Comparison of ENCODE assay signal across 16 cellular contexts in genomic region chr1:228298471-228298870, GRCh38.
DNase-seq lines count a peak whose midpoint lies in the region; ATAC-seq and TF ChIP-seq lines count a peak whose summit lies in the region.
"Had no signal": no experiment of that assay in that cellular context is flagged by ENCODE, and none has a peak within 500 bp of the region (broad histone marks: within the 10 kb centered on the region; RNA-seq: fewer than 3 reads in every experiment).

No MANE protein-coding gene starts in this region.

- no peak for ATAC-seq in heart left ventricle
- ATAC-seq in mucosa of descending colon: no peak
- ATAC-seq: A549, HCT116 had no signal

- H3K9me3 ChIP-seq in heart left ventricle: peaks cover 0 to 32% (median 11%) of the 10 kb centered on the region in 12 donors
- peaks cover 35% of the 10 kb centered on the region for H3K9me3 ChIP-seq in left ventricle myocardium inferior (replicated peaks)
- peaks cover 26% of the 10 kb centered on the region for H3K9me3 ChIP-seq in mucosa of descending colon
- peaks cover 6 to 51% (median 41%) of the 10 kb centered on the region in 8 donors for H3K9me3 ChIP-seq in spleen
- peaks cover 20 to 21% of the 10 kb centered on the region in 2 donors for H3K9me3 ChIP-seq in breast epithelium

- DNase-seq in heart left ventricle (peak in 3 of 5 donors; percentile 9 to 54 (median 17)), left ventricle myocardium inferior (no peak), mucosa of descending colon (peak in 2 of 3 donors; percentile 8 to 15), spleen (peak; percentile 29), A172 (ENCODE audit: low spot score) (no peak), breast epithelium (ENCODE audit: low spot score in 2 of 2) (no peak)
- DNase-seq: AML-193; Caco-2; CD4-positive, alpha-beta T cell; GOT3; H7; HFFc6; IMR-90 had no signal

- H3K27ac ChIP-seq in heart left ventricle (no peak overlapping the region), left ventricle myocardium inferior (replicated peaks) (no peak overlapping the region), spleen (no peak overlapping the region), breast epithelium (no peak overlapping the region)
- H3K27ac ChIP-seq: A549, C4-2B had no signal

- H3K4me3 ChIP-seq in heart left ventricle (no peak overlapping the region), left ventricle myocardium inferior (no peak overlapping the region), mucosa of descending colon (no peak overlapping the region), spleen (no peak overlapping the region), breast epithelium (no peak overlapping the region)
- H3K4me3 ChIP-seq: A549 had no signal

- intact Hi-C loops in heart left ventricle (cut with DNase I) (loop anchor here in 1 of 10 donors (2.0 kb wide), 1 partner anchor 58 kb away; no protein-coding TSS in a partner anchor), left ventricle myocardium inferior (cut with micrococcal nuclease) (no loop called here), mucosa of descending colon (cut with DNase I, micrococcal nuclease) (no loop called here), spleen (cut with DNase I; ENCODE audit: low total_unique reads) (no loop called here), breast epithelium (cut with DNase I; ENCODE audit: low total_unique reads) (loop anchor here (10.0 kb wide), 1 partner anchor 1174 kb away; no protein-coding TSS in a partner anchor)

- peaks cover 0 to 100% (median 47%) of the 10 kb centered on the region in 9 donors for H3K36me3 ChIP-seq in heart left ventricle
- peaks cover 92% of the 10 kb centered on the region for H3K36me3 ChIP-seq in left ventricle myocardium inferior
- H3K36me3 ChIP-seq in mucosa of descending colon (ENCODE audit: low read depth): no peaks in the 10 kb centered on the region
- H3K36me3 ChIP-seq in spleen: peaks cover 0 to 26% (median 3%) of the 10 kb centered on the region in 6 donors
- no peaks in the 10 kb centered on the region for H3K36me3 ChIP-seq in breast epithelium

- 76 to 100% (median 94%) methylated on average over 6 of the region's 6 CpGs for WGBS in heart left ventricle, 4 donors
- WGBS in spleen, 5 donors: 70 to 91% (median 82%) methylated on average over 6 of the region's 6 CpGs

- TF ChIP-seq CTCF in heart left ventricle (IDR thresholded peaks at IDR 0.05): no peak
- no peak for TF ChIP-seq CTCF in left ventricle myocardium inferior (IDR thresholded peaks at IDR 0.05; ENCODE audit: borderline replicate concordance)
- no peak for TF ChIP-seq CTCF in mucosa of descending colon (IDR thresholded peaks at IDR 0.05)
- TF ChIP-seq CTCF in spleen (IDR thresholded peaks at IDR 0.05 in 8 of 11, conservative IDR thresholded peaks at IDR 0.05 in 3 of 11): no peak
- TF ChIP-seq CTCF in breast epithelium (IDR thresholded peaks at IDR 0.05): no peak

- H3K27me3 ChIP-seq in heart left ventricle (no peaks in the 10 kb centered on the region), left ventricle myocardium inferior (ENCODE audit: low read depth) (no peaks in the 10 kb centered on the region), spleen (replicated peaks in 1 of 7) (no peaks in the 10 kb centered on the region), breast epithelium (no peaks in the 10 kb centered on the region)

- TF ChIP-seq POLR2A in heart left ventricle (IDR thresholded peaks at IDR 0.05) (no peak), spleen (IDR thresholded peaks at IDR 0.05) (no peak), breast epithelium (IDR thresholded peaks at IDR 0.05) (no peak)

- no peaks in the 10 kb centered on the region for H3K4me1 ChIP-seq in heart left ventricle
- H3K4me1 ChIP-seq in left ventricle myocardium inferior: no peaks in the 10 kb centered on the region
- H3K4me1 ChIP-seq in mucosa of descending colon (ENCODE audit: low read depth): no peaks in the 10 kb centered on the region
- H3K4me1 ChIP-seq in spleen: no peaks in the 10 kb centered on the region
- no peaks in the 10 kb centered on the region for H3K4me1 ChIP-seq in breast epithelium
- H3K4me1 ChIP-seq: A549, Caco-2 had no signal

Comparison
In these comparisons a context has a peak if more than half of its experiments do, and no peak if none do; other contexts are left out.
1. DNase-seq: peak in heart left ventricle (3 of 5), mucosa of descending colon (2 of 3) and spleen (single experiment); none in left ventricle myocardium inferior (single experiment), A172 (single experiment) and breast epithelium (0 of 2).